In genomic region chr7:105975770-105976428, GRCh38 we compare ENCODE assay signal across 1 cellular context.
TF ChIP-seq lines count a peak whose summit lies in the region.

No MANE protein-coding gene starts in this region.

TF ChIP-seq in H1, 55 proteins besides CTCF, POLR2A, EP300 and RAD21:
- no peak for TF ChIP-seq KDM4A (IDR thresholded peaks at IDR 0.05; ENCODE audit: low read depth, low read length, severe bottlenecking)
- no peak for TF ChIP-seq BACH1 (IDR thresholded peaks at IDR 0.05; ENCODE audit: low read length)
- no peak for TF ChIP-seq TCF12 (IDR thresholded peaks at IDR 0.05; ENCODE audit: low read depth, low read length)
- no peak for TF ChIP-seq NANOG (IDR thresholded peaks at IDR 0.05; ENCODE audit: insufficient read depth, low read depth, low read length, poor library complexity, severe bottlenecking)
- no peak for TF ChIP-seq RXRA (IDR thresholded peaks at IDR 0.05; ENCODE audit: insufficient read depth, low read depth, low read length)
- no peak for TF ChIP-seq E2F6 (IDR thresholded peaks at IDR 0.05)
- TF ChIP-seq SRF (IDR thresholded peaks at IDR 0.05; ENCODE audit: low read depth, low read length): no peak
